In the genomic region with DNA sequence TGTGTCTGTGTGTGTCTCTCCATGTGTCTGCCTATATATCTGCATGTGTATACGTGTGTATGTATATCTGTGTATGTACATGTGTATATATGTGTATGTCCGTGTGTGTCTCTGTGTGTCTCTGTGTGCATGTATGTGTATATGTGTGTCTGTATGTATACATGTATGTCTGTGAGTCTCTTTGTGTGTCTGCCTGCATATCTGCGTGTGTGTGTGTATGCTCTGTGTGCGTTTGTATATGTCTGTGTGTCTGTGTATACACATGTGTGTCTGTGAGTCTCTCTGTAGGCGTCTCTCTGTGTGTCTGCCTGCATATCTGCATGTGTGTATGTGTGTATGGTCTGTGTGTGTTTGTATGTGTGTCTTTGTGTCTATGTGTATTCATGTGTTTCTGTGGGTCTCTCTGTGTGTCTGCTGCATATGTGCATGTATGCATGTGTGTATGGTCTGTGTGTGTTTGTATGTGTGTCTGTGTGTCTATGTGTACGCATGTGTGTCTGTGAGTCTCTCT, we compare ENCODE assay signal across 11 cellular contexts. TPM values are rescaled to one million over a fixed set of nuclear protein-coding genes. Genes with fewer than 3 reads are reported as not detected.
DNase-seq lines count a peak whose midpoint lies in the region; ATAC-seq and TF ChIP-seq lines count a peak whose summit lies in the region.
"Had no signal": no experiment of that assay in that cellular context is flagged by ENCODE, and none has a peak within 500 bp of the region (broad histone marks: within the 10 kb centered on the region; RNA-seq: fewer than 3 reads in every experiment).

No MANE protein-coding gene starts in this region.

- H3K4me3 ChIP-seq in skeletal muscle tissue (ENCODE audit: low read length in 3 of 3): peak overlapping the region; percentile 23 to 53 (median 26)

- DNase-seq in Daoy (ENCODE audit: low read depth): peak; percentile 15
- DNase-seq in foreskin keratinocyte: no peak
- no peak for DNase-seq in GF-D8 (lab: John Stamatoyannopoulos, UW)
- no peak for DNase-seq in OCI-M1 (lab: John Stamatoyannopoulos, UW)
- no peak for DNase-seq in NOMO-1 treated with DMSO at 0.1 percent for 48 hours (lab: John Stamatoyannopoulos, UW; ENCODE audit: unreplicated experiment)
- DNase-seq: amniotic stem cell, foreskin fibroblast, NCI-H187, RPMI8226 had no signal

- H3K4me1 ChIP-seq in foreskin keratinocyte: peaks cover 42% of the 10 kb centered on the region
- peaks cover 73 to 76% (median 75%) of the 10 kb centered on the region in 3 donors for H3K4me1 ChIP-seq in skeletal muscle tissue (ENCODE audit: control insufficient read depth in 3 of 3, insufficient read depth in 3 of 3, low read length in 3 of 3)

- H3K27ac ChIP-seq in VCaP (peak overlapping the region; percentile 79), foreskin keratinocyte (peak overlapping the region; percentile 99), skeletal muscle tissue (ENCODE audit: low read depth, low read length) (peak overlapping the region; percentile 90)

- no peak for TF ChIP-seq CTCF in VCaP (conservative IDR thresholded peaks at IDR 0.05)
- TF ChIP-seq CTCF in foreskin keratinocyte (conservative IDR thresholded peaks at IDR 0.05): no peak

- ATAC-seq in foreskin keratinocyte: no peak

- no peaks in the 10 kb centered on the region for H3K27me3 ChIP-seq in foreskin keratinocyte
- no peaks in the 10 kb centered on the region for H3K27me3 ChIP-seq in skeletal muscle tissue (ENCODE audit: control insufficient read depth in 3 of 3, insufficient read depth in 3 of 3, low read length in 3 of 3)

- no peaks in the 10 kb centered on the region for H3K9me3 ChIP-seq in skeletal muscle tissue (ENCODE audit: control insufficient read depth in 3 of 3, low read length in 3 of 3)

- no peaks in the 10 kb centered on the region for H3K36me3 ChIP-seq in skeletal muscle tissue (ENCODE audit: control insufficient read depth in 3 of 3, insufficient read depth in 3 of 3, low read length in 3 of 3)

- peak overlapping the region in 2 of 3 donors; percentile 71 to 79 for H3K9ac ChIP-seq in skeletal muscle tissue (ENCODE audit: low read depth in 1 of 3, low read length in 3 of 3)

RNA-seq across cellular contexts. Expression of gene KLF6, which starts 23.7 kb away (rescaled TPM):
- 7.5 and 11.6 TPM in 2 replicates for total RNA-seq in Daoy (2014; rRNA removed; shearing (Covaris generic))
- total RNA-seq in foreskin keratinocyte (133 and 156 TPM in 2 replicates), skeletal muscle tissue (50.6 TPM)
- 42.0 and 42.5 TPM in 2 replicates for polyA plus RNA-seq in foreskin keratinocyte
